21 cellular contexts compared by ENCODE assay signal in genomic region chr6:2852514-2852855, GRCh38. TPM values are rescaled to one million over a fixed set of nuclear protein-coding genes. Genes with fewer than 3 reads are reported as not detected.
DNase-seq lines count a peak whose midpoint lies in the region; ATAC-seq and TF ChIP-seq lines count a peak whose summit lies in the region.
"Had no signal": no experiment of that assay in that cellular context is flagged by ENCODE, and none has a peak within 500 bp of the region (broad histone marks: within the 10 kb centered on the region; RNA-seq: fewer than 3 reads in every experiment).

No MANE protein-coding gene starts in this region.

- no peak for ATAC-seq in natural killer cell treated with Interleukin-12 subunit alpha and Interleukin-12 subunit beta and Interleukin-15 and Interleukin-18, amount 100 ng/mL, for 72 hours
- ATAC-seq in natural killer cell (no peak), T-helper 17 cell (no peak), memory B cell (ENCODE audit: low read depth) (no peak), GM18505 (IDR thresholded peaks at IDR 0.05; ENCODE audit: unreplicated experiment) (no peak), HG03135 (IDR thresholded peaks at IDR 0.05; ENCODE audit: unreplicated experiment) (no peak)
- ATAC-seq: sciatic nerve had no signal

- no peaks in the 10 kb centered on the region for H3K27me3 Mint-ChIP-seq in natural killer cell treated with Interleukin-12 subunit alpha and Interleukin-12 subunit beta and Interleukin-15 and Interleukin-18, amount 100 ng/mL, for 72 hours
- H3K27me3 Mint-ChIP-seq in natural killer cell (ENCODE audit: low read depth in 2 of 2) (no peaks in the 10 kb centered on the region), T-helper 17 cell (no peaks in the 10 kb centered on the region), memory B cell (no peaks in the 10 kb centered on the region)
- H3K27me3 Mint-ChIP-seq: activated naive CD4-positive, alpha-beta T cell treated with anti-CD3 and anti-CD28 coated beads, Interleukin-2, amount 50 U/mL, for 24 hours had no signal

- H3K9me3 ChIP-seq in T-helper 17 cell (ENCODE audit: control insufficient read depth, low read length, poor library complexity, severe bottlenecking): no peaks in the 10 kb centered on the region
- H3K9me3 ChIP-seq: ovary had no signal

- no peak for TF ChIP-seq POLR2A in GM18505 (IDR thresholded peaks at IDR 0.05; ENCODE audit: borderline replicate concordance, extremely low read depth, insufficient read depth, insufficient read length)

- H3K4me1 Mint-ChIP-seq in natural killer cell treated with Interleukin-12 subunit alpha and Interleukin-12 subunit beta and Interleukin-15 and Interleukin-18, amount 100 ng/mL, for 72 hours (ENCODE audit: low read depth in 2 of 2): peaks cover 65 to 66% of the 10 kb centered on the region in 2 donors
- H3K4me1 Mint-ChIP-seq in natural killer cell (peaks cover 35 to 44% of the 10 kb centered on the region in 2 donors), T-helper 17 cell (peaks cover 40% of the 10 kb centered on the region), memory B cell (peaks cover 39% of the 10 kb centered on the region)

- H3K36me3 Mint-ChIP-seq in natural killer cell treated with Interleukin-12 subunit alpha and Interleukin-12 subunit beta and Interleukin-15 and Interleukin-18, amount 100 ng/mL, for 72 hours: no peaks in the 10 kb centered on the region
- no peaks in the 10 kb centered on the region for H3K36me3 Mint-ChIP-seq in natural killer cell
- H3K36me3 Mint-ChIP-seq in T-helper 17 cell (ENCODE audit: low read depth): no peaks in the 10 kb centered on the region
- H3K36me3 Mint-ChIP-seq in memory B cell: peaks cover 8% of the 10 kb centered on the region

- peak overlapping the region; percentile 98 to 99 for H3K27ac Mint-ChIP-seq in natural killer cell treated with Interleukin-12 subunit alpha and Interleukin-12 subunit beta and Interleukin-15 and Interleukin-18, amount 100 ng/mL, for 72 hours
- H3K27ac Mint-ChIP-seq in natural killer cell (peak overlapping the region in 1 of 2 donors; percentile 97), T-helper 17 cell (peak overlapping the region; percentile 98), memory B cell (peak overlapping the region; percentile 97)

- no peak for DNase-seq in natural killer cell treated with Interleukin-12 subunit alpha and Interleukin-12 subunit beta and Interleukin-15 and Interleukin-18, amount 100 ng/mL, for 72 hours (ENCODE audit: low spot score)
- DNase-seq in natural killer cell (no peak), T-helper 17 cell (no peak), memory B cell (ENCODE audit: low spot score in 2 of 2) (no peak), NCI-H774 (lab: John Stamatoyannopoulos, UW) (no peak), RPMI8226 (no peak)
- DNase-seq: brain microvascular endothelial cell, foreskin fibroblast, HCEC 1CT, hypothalamus, KBM-7, midbrain, MV-4-11, NCI-H2081, NCI-H510A treated with DMSO at 0.1 percent for 48 hours, ovary, Right ventricle myocardium superior had no signal

- H3K9me3 Mint-ChIP-seq in natural killer cell treated with Interleukin-12 subunit alpha and Interleukin-12 subunit beta and Interleukin-15 and Interleukin-18, amount 100 ng/mL, for 72 hours: no peaks in the 10 kb centered on the region
- no peaks in the 10 kb centered on the region for H3K9me3 Mint-ChIP-seq in natural killer cell
- H3K9me3 Mint-ChIP-seq in memory B cell: peaks cover 7% of the 10 kb centered on the region
- H3K9me3 Mint-ChIP-seq: activated naive CD4-positive, alpha-beta T cell treated with anti-CD3 and anti-CD28 coated beads, Interleukin-2, amount 50 U/mL, for 24 hours had no signal

- no peak for TF ChIP-seq CTCF in natural killer cell (IDR thresholded peaks at IDR 0.05)

- intact Hi-C loops in natural killer cell (cut with micrococcal nuclease): no loop called here

- peak overlapping the region; percentile 94 for H3K4me3 Mint-ChIP-seq in natural killer cell treated with Interleukin-12 subunit alpha and Interleukin-12 subunit beta and Interleukin-15 and Interleukin-18, amount 100 ng/mL, for 72 hours
- H3K4me3 Mint-ChIP-seq in natural killer cell: no peak overlapping the region
- no peak overlapping the region for H3K4me3 Mint-ChIP-seq in T-helper 17 cell
- no peak overlapping the region for H3K4me3 Mint-ChIP-seq in memory B cell
- H3K4me3 Mint-ChIP-seq: activated naive CD4-positive, alpha-beta T cell treated with anti-CD3 and anti-CD28 coated beads, Interleukin-2, amount 50 U/mL, for 24 hours had no signal

RNA-seq across cellular contexts. Expression of gene SERPINB1, which starts 10.8 kb away (rescaled TPM):
- 100 to 1,000 TPM; 103 to 275 TPM for total RNA-seq in natural killer cell treated with Interleukin-12 subunit alpha and Interleukin-12 subunit beta and Interleukin-15 and Interleukin-18, amount 100 ng/mL, for 72 hours
- total RNA-seq in natural killer cell (10 to 100 TPM; 74.8 to 80.2 (median 78.1) TPM), T-helper 17 cell (10 to 100 TPM; 39.2 to 44.4 TPM)

RNA-seq across cellular contexts. Expression of gene SERPINB9, which starts 50.6 kb away (rescaled TPM):
- 100 to 1,000 TPM in 1 of 2 donors, 10 to 100 TPM in 1; 59.0 to 159 TPM for total RNA-seq in natural killer cell treated with Interleukin-12 subunit alpha and Interleukin-12 subunit beta and Interleukin-15 and Interleukin-18, amount 100 ng/mL, for 72 hours
- 10 to 100 TPM; 34.9 to 54.3 (median 47.3) TPM for total RNA-seq in natural killer cell
- total RNA-seq in T-helper 17 cell: 10 to 100 TPM; 32.9 to 37.7 TPM
